In the genomic region with DNA sequence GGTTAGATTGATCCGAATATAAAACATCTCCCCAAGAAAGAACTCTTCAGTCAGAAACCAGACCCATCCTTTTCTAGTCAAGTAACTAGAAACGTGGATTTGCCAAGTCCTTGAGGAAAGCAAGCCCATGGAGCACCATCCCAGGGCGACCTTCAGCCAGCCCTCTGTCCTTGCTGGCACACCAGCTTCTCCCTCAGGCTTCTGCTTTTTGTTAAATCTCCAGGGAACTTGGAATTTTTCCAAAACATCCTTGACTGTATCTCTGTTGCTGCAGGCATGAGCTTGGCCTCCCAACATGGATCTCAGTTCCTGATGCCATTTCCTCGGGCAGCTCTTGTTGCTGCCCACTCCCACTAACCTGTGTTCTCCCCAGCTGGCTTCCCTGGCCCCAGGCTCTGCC, we compare ENCODE assay signal across 19 cellular contexts. TPM values are rescaled to one million over a fixed set of nuclear protein-coding genes. Genes with fewer than 3 reads are reported as not detected.
DNase-seq lines count a peak whose midpoint lies in the region; ATAC-seq lines count a peak whose summit lies in the region.
"Had no signal": no experiment of that assay in that cellular context is flagged by ENCODE, and none has a peak within 500 bp of the region (broad histone marks: within the 10 kb centered on the region; RNA-seq: fewer than 3 reads in every experiment).

No MANE protein-coding gene starts in this region.

- peaks cover 91% of the 10 kb centered on the region for H3K36me3 Mint-ChIP-seq in activated T-cell treated with anti-CD3 and anti-CD28 coated beads, Interleukin-2, amount 50 U/mL, for 24 hours (ENCODE audit: low read depth)
- peaks cover 1 to 15% of the 10 kb centered on the region in 2 donors for H3K36me3 Mint-ChIP-seq in activated T-cell treated with anti-CD3 and anti-CD28 coated beads, Interleukin-2, amount 50 U/mL, for 72 hours (ENCODE audit: insufficient read depth in 2 of 2)
- H3K36me3 Mint-ChIP-seq in activated CD8-positive, alpha-beta T cell treated with anti-CD3 and anti-CD28 coated beads, Interleukin-2, amount 10 ng/mL, durations not matched to agents 7 days and 5 days (ENCODE audit: low read depth) = peaks cover 52% of the 10 kb centered on the region
- no peaks in the 10 kb centered on the region for H3K36me3 Mint-ChIP-seq in natural killer cell treated with Interleukin-12 subunit alpha and Interleukin-12 subunit beta and Interleukin-15 and Interleukin-18, amount 100 ng/mL, for 72 hours

- H3K9me3 Mint-ChIP-seq in activated T-cell treated with anti-CD3 and anti-CD28 coated beads, Interleukin-2, amount 50 U/mL, for 24 hours = no peaks in the 10 kb centered on the region
- no peaks in the 10 kb centered on the region for H3K9me3 Mint-ChIP-seq in activated T-cell treated with anti-CD3 and anti-CD28 coated beads, Interleukin-2, amount 50 U/mL, for 72 hours
- H3K9me3 Mint-ChIP-seq in activated CD8-positive, alpha-beta T cell treated with anti-CD3 and anti-CD28 coated beads, Interleukin-2, amount 10 ng/mL, durations not matched to agents 7 days and 5 days (ENCODE audit: insufficient read depth) = no peaks in the 10 kb centered on the region
- H3K9me3 Mint-ChIP-seq in natural killer cell treated with Interleukin-12 subunit alpha and Interleukin-12 subunit beta and Interleukin-15 and Interleukin-18, amount 100 ng/mL, for 72 hours = no peaks in the 10 kb centered on the region
- H3K9me3 Mint-ChIP-seq: H9 had no signal

- H3K4me1 Mint-ChIP-seq in activated T-cell treated with anti-CD3 and anti-CD28 coated beads, Interleukin-2, amount 50 U/mL, for 24 hours (ENCODE audit: low read depth) = peaks cover 54% of the 10 kb centered on the region
- peaks cover 31% of the 10 kb centered on the region for H3K4me1 Mint-ChIP-seq in activated T-cell treated with anti-CD3 and anti-CD28 coated beads, Interleukin-2, amount 50 U/mL, for 72 hours (ENCODE audit: low read depth)
- H3K4me1 Mint-ChIP-seq in activated CD8-positive, alpha-beta T cell treated with anti-CD3 and anti-CD28 coated beads, Interleukin-2, amount 10 ng/mL, durations not matched to agents 7 days and 5 days (ENCODE audit: low read depth) = peaks cover 25% of the 10 kb centered on the region
- peaks cover 41 to 52% of the 10 kb centered on the region in 2 donors for H3K4me1 Mint-ChIP-seq in natural killer cell treated with Interleukin-12 subunit alpha and Interleukin-12 subunit beta and Interleukin-15 and Interleukin-18, amount 100 ng/mL, for 72 hours (ENCODE audit: low read depth in 2 of 2)
- H3K4me1 Mint-ChIP-seq: H9 had no signal

- DNase-seq in activated T-cell treated with anti-CD3 and anti-CD28 coated beads, Interleukin-2, amount 50 U/mL, for 24 hours = no peak
- DNase-seq in activated T-cell treated with anti-CD3 and anti-CD28 coated beads, Interleukin-2, amount 50 U/mL, for 72 hours = no peak
- DNase-seq in COR-L47 (lab: John Stamatoyannopoulos, UW) (peak; percentile 87), GM19240 (ENCODE audit: insufficient read length, low spot score) (no peak), iPS-NIHi7 (ENCODE audit: extremely low spot score) (no peak)
- DNase-seq in activated CD8-positive, alpha-beta T cell treated with anti-CD3 and anti-CD28 coated beads, Interleukin-2, amount 10 ng/mL, durations not matched to agents 7 days and 5 days = no peak
- DNase-seq in natural killer cell treated with Interleukin-12 subunit alpha and Interleukin-12 subunit beta and Interleukin-15 and Interleukin-18, amount 100 ng/mL, for 72 hours (ENCODE audit: low spot score) = no peak
- DNase-seq: effector memory CD4-positive, alpha-beta T cell; H9; MG63; NCI-H1694 treated with DMSO at 0.1 percent for 48 hours; nucleus accumbens; T-helper 1 cell; thyroid gland had no signal

- CTCF ChIA-PET in activated CD8-positive, alpha-beta T cell treated with anti-CD3 and anti-CD28 coated beads, Interleukin-2, amount 10 ng/mL, durations not matched to agents 7 days and 5 days (lab: Charles Lee) = interaction anchor here (0.7 kb wide), 1 partner anchor 17 kb away, joined by 4 read pairs; no protein-coding TSS in a partner anchor

- peak overlapping the region; percentile 79 for H3K27ac Mint-ChIP-seq in activated T-cell treated with anti-CD3 and anti-CD28 coated beads, Interleukin-2, amount 50 U/mL, for 24 hours
- no peak overlapping the region for H3K27ac Mint-ChIP-seq in activated T-cell treated with anti-CD3 and anti-CD28 coated beads, Interleukin-2, amount 50 U/mL, for 72 hours
- H3K27ac Mint-ChIP-seq in activated CD8-positive, alpha-beta T cell treated with anti-CD3 and anti-CD28 coated beads, Interleukin-2, amount 10 ng/mL, durations not matched to agents 7 days and 5 days = peak overlapping the region; percentile 59
- peak overlapping the region; percentile 68 to 78 for H3K27ac Mint-ChIP-seq in natural killer cell treated with Interleukin-12 subunit alpha and Interleukin-12 subunit beta and Interleukin-15 and Interleukin-18, amount 100 ng/mL, for 72 hours

- H3K27me3 Mint-ChIP-seq in activated T-cell treated with anti-CD3 and anti-CD28 coated beads, Interleukin-2, amount 50 U/mL, for 24 hours = no peaks in the 10 kb centered on the region
- H3K27me3 Mint-ChIP-seq in activated T-cell treated with anti-CD3 and anti-CD28 coated beads, Interleukin-2, amount 50 U/mL, for 72 hours (ENCODE audit: low read depth) = no peaks in the 10 kb centered on the region
- H3K27me3 Mint-ChIP-seq in activated CD8-positive, alpha-beta T cell treated with anti-CD3 and anti-CD28 coated beads, Interleukin-2, amount 10 ng/mL, durations not matched to agents 7 days and 5 days (ENCODE audit: low read depth) = no peaks in the 10 kb centered on the region
- H3K27me3 Mint-ChIP-seq in natural killer cell treated with Interleukin-12 subunit alpha and Interleukin-12 subunit beta and Interleukin-15 and Interleukin-18, amount 100 ng/mL, for 72 hours = no peaks in the 10 kb centered on the region

- POLR2A ChIA-PET in activated CD8-positive, alpha-beta T cell treated with anti-CD3 and anti-CD28 coated beads, Interleukin-2, amount 10 ng/mL, durations not matched to agents 7 days and 5 days (lab: Charles Lee) = no interaction called here

- no peak overlapping the region for H3K4me3 Mint-ChIP-seq in activated T-cell treated with anti-CD3 and anti-CD28 coated beads, Interleukin-2, amount 50 U/mL, for 24 hours
- no peak overlapping the region for H3K4me3 Mint-ChIP-seq in activated T-cell treated with anti-CD3 and anti-CD28 coated beads, Interleukin-2, amount 50 U/mL, for 72 hours
- H3K4me3 Mint-ChIP-seq in activated CD8-positive, alpha-beta T cell treated with anti-CD3 and anti-CD28 coated beads, Interleukin-2, amount 10 ng/mL, durations not matched to agents 7 days and 5 days = no peak overlapping the region
- H3K4me3 Mint-ChIP-seq in natural killer cell treated with Interleukin-12 subunit alpha and Interleukin-12 subunit beta and Interleukin-15 and Interleukin-18, amount 100 ng/mL, for 72 hours = no peak overlapping the region
- H3K4me3 Mint-ChIP-seq: H9 had no signal

- ATAC-seq in activated T-cell treated with anti-CD3 and anti-CD28 coated beads, Interleukin-2, amount 50 U/mL, for 72 hours (replicated peaks in 1 of 2) = no peak
- no peak for ATAC-seq in activated CD8-positive, alpha-beta T cell treated with anti-CD3 and anti-CD28 coated beads, Interleukin-2, amount 10 ng/mL, durations not matched to agents 7 days and 5 days
- ATAC-seq in natural killer cell treated with Interleukin-12 subunit alpha and Interleukin-12 subunit beta and Interleukin-15 and Interleukin-18, amount 100 ng/mL, for 72 hours = no peak
- no peak for ATAC-seq in HG03565 (IDR thresholded peaks at IDR 0.05; ENCODE audit: unreplicated experiment)
- ATAC-seq: left lobe of liver had no signal

RNA-seq across cellular contexts. Expression of a gene that starts 27.1 kb away (rescaled TPM):
- under 1 TPM in 1 of 2 donors, not detected in 1; 0.14 TPM for total RNA-seq in activated T-cell treated with anti-CD3 and anti-CD28 coated beads, Interleukin-2, amount 50 U/mL, for 72 hours
- not detected for total RNA-seq in activated CD8-positive, alpha-beta T cell treated with anti-CD3 and anti-CD28 coated beads, Interleukin-2, amount 10 ng/mL, durations not matched to agents 7 days and 5 days
- under 1 TPM in 1 of 2 donors, not detected in 1; 0.39 TPM for total RNA-seq in natural killer cell treated with Interleukin-12 subunit alpha and Interleukin-12 subunit beta and Interleukin-15 and Interleukin-18, amount 100 ng/mL, for 72 hours
- total RNA-seq: chondrocyte, glomerular endothelial cell, H9, mononuclear cell, thyroid gland had no signal
